ENCODE assay signal across 1 cellular context in the genomic region with DNA sequence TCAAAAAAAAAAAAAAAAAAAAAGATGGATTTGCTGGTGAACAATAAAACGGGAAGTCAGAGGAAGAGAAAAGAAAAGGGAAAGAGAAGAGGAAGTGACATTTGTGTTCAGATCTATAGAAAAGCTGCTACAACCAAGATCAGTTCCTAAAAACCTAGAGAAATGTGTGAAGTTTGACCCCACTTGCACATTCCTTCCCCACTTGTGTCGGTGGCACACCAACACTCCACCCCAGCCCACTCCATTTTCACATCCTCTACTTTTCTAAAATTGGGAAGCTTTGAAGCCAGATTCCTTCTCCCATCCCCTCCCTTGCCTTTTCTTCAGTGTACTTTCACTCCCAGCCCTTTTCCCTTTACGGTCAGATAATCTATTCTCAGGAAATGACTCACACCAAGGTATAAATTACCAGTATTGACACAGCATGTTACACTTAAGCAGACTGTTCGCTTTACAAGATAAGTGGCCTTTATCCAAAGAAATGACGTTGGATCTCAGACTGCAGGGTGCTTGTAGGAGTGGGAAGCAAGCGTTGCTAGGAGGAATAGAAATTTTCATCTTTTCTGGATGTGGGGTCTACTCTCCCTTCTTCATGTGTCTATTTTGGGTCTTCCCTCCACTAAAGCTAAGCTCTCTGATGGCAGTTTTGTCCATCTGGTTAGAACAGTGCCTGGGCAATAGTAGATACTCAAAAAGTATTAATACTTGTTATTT.
TF ChIP-seq lines count a peak whose summit lies in the region.

No MANE protein-coding gene starts in this region.

TF ChIP-seq in HepG2, 621 proteins besides CTCF, POLR2A, EP300 and RAD21 (continued from another document and continues in another):
- TF ChIP-seq, protein P1, sequence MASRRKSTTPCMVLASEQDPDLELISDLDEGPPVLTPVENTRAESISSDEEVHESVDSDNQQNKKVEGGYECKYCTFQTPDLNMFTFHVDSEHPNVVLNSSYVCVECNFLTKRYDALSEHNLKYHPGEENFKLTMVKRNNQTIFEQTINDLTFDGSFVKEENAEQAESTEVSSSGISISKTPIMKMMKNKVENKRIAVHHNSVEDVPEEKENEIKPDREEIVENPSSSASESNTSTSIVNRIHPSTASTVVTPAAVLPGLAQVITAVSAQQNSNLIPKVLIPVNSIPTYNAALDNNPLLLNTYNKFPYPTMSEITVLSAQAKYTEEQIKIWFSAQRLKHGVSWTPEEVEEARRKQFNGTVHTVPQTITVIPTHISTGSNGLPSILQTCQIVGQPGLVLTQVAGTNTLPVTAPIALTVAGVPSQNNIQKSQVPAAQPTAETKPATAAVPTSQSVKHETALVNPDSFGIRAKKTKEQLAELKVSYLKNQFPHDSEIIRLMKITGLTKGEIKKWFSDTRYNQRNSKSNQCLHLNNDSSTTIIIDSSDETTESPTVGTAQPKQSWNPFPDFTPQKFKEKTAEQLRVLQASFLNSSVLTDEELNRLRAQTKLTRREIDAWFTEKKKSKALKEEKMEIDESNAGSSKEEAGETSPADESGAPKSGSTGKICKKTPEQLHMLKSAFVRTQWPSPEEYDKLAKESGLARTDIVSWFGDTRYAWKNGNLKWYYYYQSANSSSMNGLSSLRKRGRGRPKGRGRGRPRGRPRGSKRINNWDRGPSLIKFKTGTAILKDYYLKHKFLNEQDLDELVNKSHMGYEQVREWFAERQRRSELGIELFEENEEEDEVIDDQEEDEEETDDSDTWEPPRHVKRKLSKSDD (CRISPR knock-in tag; IDR thresholded peaks at IDR 0.05; ENCODE audit: low read depth) = no peak
- TF ChIP-seq ZNF572 (CRISPR knock-in tag; IDR thresholded peaks at IDR 0.05) = no peak
- TF ChIP-seq, protein P2, sequence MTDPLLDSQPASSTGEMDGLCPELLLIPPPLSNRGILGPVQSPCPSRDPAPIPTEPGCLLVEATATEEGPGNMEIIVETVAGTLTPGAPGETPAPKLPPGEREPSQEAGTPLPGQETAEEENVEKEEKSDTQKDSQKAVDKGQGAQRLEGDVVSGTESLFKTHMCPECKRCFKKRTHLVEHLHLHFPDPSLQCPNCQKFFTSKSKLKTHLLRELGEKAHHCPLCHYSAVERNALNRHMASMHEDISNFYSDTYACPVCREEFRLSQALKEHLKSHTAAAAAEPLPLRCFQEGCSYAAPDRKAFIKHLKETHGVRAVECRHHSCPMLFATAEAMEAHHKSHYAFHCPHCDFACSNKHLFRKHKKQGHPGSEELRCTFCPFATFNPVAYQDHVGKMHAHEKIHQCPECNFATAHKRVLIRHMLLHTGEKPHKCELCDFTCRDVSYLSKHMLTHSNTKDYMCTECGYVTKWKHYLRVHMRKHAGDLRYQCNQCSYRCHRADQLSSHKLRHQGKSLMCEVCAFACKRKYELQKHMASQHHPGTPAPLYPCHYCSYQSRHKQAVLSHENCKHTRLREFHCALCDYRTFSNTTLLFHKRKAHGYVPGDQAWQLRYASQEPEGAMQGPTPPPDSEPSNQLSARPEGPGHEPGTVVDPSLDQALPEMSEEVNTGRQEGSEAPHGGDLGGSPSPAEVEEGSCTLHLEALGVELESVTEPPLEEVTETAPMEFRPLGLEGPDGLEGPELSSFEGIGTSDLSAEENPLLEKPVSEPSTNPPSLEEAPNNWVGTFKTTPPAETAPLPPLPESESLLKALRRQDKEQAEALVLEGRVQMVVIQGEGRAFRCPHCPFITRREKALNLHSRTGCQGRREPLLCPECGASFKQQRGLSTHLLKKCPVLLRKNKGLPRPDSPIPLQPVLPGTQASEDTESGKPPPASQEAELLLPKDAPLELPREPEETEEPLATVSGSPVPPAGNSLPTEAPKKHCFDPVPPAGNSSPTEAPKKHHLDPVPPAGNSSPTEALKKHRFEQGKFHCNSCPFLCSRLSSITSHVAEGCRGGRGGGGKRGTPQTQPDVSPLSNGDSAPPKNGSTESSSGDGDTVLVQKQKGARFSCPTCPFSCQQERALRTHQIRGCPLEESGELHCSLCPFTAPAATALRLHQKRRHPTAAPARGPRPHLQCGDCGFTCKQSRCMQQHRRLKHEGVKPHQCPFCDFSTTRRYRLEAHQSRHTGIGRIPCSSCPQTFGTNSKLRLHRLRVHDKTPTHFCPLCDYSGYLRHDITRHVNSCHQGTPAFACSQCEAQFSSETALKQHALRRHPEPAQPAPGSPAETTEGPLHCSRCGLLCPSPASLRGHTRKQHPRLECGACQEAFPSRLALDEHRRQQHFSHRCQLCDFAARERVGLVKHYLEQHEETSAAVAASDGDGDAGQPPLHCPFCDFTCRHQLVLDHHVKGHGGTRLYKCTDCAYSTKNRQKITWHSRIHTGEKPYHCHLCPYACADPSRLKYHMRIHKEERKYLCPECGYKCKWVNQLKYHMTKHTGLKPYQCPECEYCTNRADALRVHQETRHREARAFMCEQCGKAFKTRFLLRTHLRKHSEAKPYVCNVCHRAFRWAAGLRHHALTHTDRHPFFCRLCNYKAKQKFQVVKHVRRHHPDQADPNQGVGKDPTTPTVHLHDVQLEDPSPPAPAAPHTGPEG (CRISPR knock-in tag; IDR thresholded peaks at IDR 0.05) = no peak
- no peak for TF ChIP-seq SMARCE1 (IDR thresholded peaks at IDR 0.05; ENCODE audit: borderline replicate concordance)
- TF ChIP-seq, protein P3, sequence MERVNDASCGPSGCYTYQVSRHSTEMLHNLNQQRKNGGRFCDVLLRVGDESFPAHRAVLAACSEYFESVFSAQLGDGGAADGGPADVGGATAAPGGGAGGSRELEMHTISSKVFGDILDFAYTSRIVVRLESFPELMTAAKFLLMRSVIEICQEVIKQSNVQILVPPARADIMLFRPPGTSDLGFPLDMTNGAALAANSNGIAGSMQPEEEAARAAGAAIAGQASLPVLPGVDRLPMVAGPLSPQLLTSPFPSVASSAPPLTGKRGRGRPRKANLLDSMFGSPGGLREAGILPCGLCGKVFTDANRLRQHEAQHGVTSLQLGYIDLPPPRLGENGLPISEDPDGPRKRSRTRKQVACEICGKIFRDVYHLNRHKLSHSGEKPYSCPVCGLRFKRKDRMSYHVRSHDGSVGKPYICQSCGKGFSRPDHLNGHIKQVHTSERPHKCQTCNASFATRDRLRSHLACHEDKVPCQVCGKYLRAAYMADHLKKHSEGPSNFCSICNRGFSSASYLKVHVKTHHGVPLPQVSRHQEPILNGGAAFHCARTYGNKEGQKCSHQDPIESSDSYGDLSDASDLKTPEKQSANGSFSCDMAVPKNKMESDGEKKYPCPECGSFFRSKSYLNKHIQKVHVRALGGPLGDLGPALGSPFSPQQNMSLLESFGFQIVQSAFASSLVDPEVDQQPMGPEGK (CRISPR knock-in tag; IDR thresholded peaks at IDR 0.05) = peak; percentile 34; the same call in 1 of the 2 replicates
- TF ChIP-seq ZBTB49 (CRISPR knock-in tag; IDR thresholded peaks at IDR 0.05; ENCODE audit: borderline replicate concordance) = no peak
- no peak for TF ChIP-seq SMAD1 (CRISPR knock-in tag; IDR thresholded peaks at IDR 0.05; ENCODE audit: borderline replicate concordance, low read depth)
- TF ChIP-seq ZBTB8A (CRISPR knock-in tag; IDR thresholded peaks at IDR 0.05; ENCODE audit: borderline replicate concordance, low read depth) = no peak
- TF ChIP-seq FOSL2 (CRISPR knock-in tag; IDR thresholded peaks at IDR 0.05) = peak; percentile 99
- TF ChIP-seq, protein P4, sequence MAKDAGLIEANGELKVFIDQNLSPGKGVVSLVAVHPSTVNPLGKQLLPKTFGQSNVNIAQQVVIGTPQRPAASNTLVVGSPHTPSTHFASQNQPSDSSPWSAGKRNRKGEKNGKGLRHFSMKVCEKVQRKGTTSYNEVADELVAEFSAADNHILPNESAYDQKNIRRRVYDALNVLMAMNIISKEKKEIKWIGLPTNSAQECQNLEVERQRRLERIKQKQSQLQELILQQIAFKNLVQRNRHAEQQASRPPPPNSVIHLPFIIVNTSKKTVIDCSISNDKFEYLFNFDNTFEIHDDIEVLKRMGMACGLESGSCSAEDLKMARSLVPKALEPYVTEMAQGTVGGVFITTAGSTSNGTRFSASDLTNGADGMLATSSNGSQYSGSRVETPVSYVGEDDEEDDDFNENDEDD (CRISPR knock-in tag; IDR thresholded peaks at IDR 0.05; ENCODE audit: borderline replicate concordance) = no peak
- no peak for TF ChIP-seq ZNF569 (CRISPR knock-in tag; IDR thresholded peaks at IDR 0.05; ENCODE audit: borderline replicate concordance)
- TF ChIP-seq MED1 (CRISPR knock-in tag; IDR thresholded peaks at IDR 0.05) = peak; percentile 76
- no peak for TF ChIP-seq HOXA5 (CRISPR knock-in tag; IDR thresholded peaks at IDR 0.05)
- TF ChIP-seq ZNF660 (CRISPR knock-in tag; IDR thresholded peaks at IDR 0.05; ENCODE audit: borderline replicate concordance, low read depth) = no peak
- no peak for TF ChIP-seq RFX5 (IDR thresholded peaks at IDR 0.05; ENCODE audit: low read depth, low read length)
- TF ChIP-seq, protein P5, sequence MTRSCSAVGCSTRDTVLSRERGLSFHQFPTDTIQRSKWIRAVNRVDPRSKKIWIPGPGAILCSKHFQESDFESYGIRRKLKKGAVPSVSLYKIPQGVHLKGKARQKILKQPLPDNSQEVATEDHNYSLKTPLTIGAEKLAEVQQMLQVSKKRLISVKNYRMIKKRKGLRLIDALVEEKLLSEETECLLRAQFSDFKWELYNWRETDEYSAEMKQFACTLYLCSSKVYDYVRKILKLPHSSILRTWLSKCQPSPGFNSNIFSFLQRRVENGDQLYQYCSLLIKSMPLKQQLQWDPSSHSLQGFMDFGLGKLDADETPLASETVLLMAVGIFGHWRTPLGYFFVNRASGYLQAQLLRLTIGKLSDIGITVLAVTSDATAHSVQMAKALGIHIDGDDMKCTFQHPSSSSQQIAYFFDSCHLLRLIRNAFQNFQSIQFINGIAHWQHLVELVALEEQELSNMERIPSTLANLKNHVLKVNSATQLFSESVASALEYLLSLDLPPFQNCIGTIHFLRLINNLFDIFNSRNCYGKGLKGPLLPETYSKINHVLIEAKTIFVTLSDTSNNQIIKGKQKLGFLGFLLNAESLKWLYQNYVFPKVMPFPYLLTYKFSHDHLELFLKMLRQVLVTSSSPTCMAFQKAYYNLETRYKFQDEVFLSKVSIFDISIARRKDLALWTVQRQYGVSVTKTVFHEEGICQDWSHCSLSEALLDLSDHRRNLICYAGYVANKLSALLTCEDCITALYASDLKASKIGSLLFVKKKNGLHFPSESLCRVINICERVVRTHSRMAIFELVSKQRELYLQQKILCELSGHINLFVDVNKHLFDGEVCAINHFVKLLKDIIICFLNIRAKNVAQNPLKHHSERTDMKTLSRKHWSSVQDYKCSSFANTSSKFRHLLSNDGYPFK (CRISPR knock-in tag; IDR thresholded peaks at IDR 0.05; ENCODE audit: borderline replicate concordance) = no peak
- TF ChIP-seq ZNF777 (CRISPR knock-in tag; IDR thresholded peaks at IDR 0.05) = no peak
- TF ChIP-seq CREB1 (IDR thresholded peaks at IDR 0.05) = peak; percentile 46; the same call in 1 of the 2 replicates
- TF ChIP-seq CREB1 (CRISPR knock-in tag; IDR thresholded peaks at IDR 0.05) = peak; percentile 86
- TF ChIP-seq NFE2L1 (CRISPR knock-in tag; IDR thresholded peaks at IDR 0.05; ENCODE audit: borderline replicate concordance) = no peak
- TF ChIP-seq ZMYM2 (CRISPR knock-in tag; IDR thresholded peaks at IDR 0.05) = no peak
- no peak for TF ChIP-seq ZNF737 (CRISPR knock-in tag; IDR thresholded peaks at IDR 0.05; ENCODE audit: borderline replicate concordance)
- TF ChIP-seq NKX3-1 (CRISPR knock-in tag; IDR thresholded peaks at IDR 0.05) = no peak
- no peak for TF ChIP-seq ZNF543 (CRISPR knock-in tag; IDR thresholded peaks at IDR 0.05)
- no peak for TF ChIP-seq AGO1 (IDR thresholded peaks at IDR 0.05; ENCODE audit: low read depth, low read length, poor library complexity, severe bottlenecking)
- peak; percentile 98 for TF ChIP-seq GATAD2A (CRISPR knock-in tag; IDR thresholded peaks at IDR 0.05)
- TF ChIP-seq JUN (CRISPR knock-in tag; IDR thresholded peaks at IDR 0.05) = 0 out of 2 replicates have a peak, but pooled peaks have one; percentile 75
- TF ChIP-seq ZNF614 (CRISPR knock-in tag; IDR thresholded peaks at IDR 0.05; ENCODE audit: borderline replicate concordance) = 0 out of 2 replicates have a peak, but pooled peaks have one; percentile 36
- TF ChIP-seq ISL2 (CRISPR knock-in tag; IDR thresholded peaks at IDR 0.05) = peak; percentile 89
- no peak for TF ChIP-seq SP140L (CRISPR knock-in tag; IDR thresholded peaks at IDR 0.05; ENCODE audit: borderline replicate concordance)
- TF ChIP-seq NAIF1 (CRISPR knock-in tag; IDR thresholded peaks at IDR 0.05; ENCODE audit: borderline replicate concordance) = 0 out of 2 replicates have a peak, but pooled peaks have one; percentile 56
- TF ChIP-seq MXD1 (CRISPR knock-in tag; IDR thresholded peaks at IDR 0.05) = no peak
- no peak for TF ChIP-seq ZNF160 (CRISPR knock-in tag; IDR thresholded peaks at IDR 0.05)
- peak; percentile 46; the same call in 1 of the 2 replicates for TF ChIP-seq PHF21A (CRISPR knock-in tag; IDR thresholded peaks at IDR 0.05)
- TF ChIP-seq ZNF644 (CRISPR knock-in tag; IDR thresholded peaks at IDR 0.05; ENCODE audit: low read depth) = peak; percentile 68
- peak; percentile 65; the same call in 1 of the 2 replicates for TF ChIP-seq ZSCAN9 (CRISPR knock-in tag; IDR thresholded peaks at IDR 0.05; ENCODE audit: borderline replicate concordance)
- TF ChIP-seq, protein P6, sequence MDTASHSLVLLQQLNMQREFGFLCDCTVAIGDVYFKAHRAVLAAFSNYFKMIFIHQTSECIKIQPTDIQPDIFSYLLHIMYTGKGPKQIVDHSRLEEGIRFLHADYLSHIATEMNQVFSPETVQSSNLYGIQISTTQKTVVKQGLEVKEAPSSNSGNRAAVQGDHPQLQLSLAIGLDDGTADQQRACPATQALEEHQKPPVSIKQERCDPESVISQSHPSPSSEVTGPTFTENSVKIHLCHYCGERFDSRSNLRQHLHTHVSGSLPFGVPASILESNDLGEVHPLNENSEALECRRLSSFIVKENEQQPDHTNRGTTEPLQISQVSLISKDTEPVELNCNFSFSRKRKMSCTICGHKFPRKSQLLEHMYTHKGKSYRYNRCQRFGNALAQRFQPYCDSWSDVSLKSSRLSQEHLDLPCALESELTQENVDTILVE (CRISPR knock-in tag; IDR thresholded peaks at IDR 0.05) = peak; percentile 39; the same call in 1 of the 2 replicates
- no peak for TF ChIP-seq ZNF557 (CRISPR knock-in tag; IDR thresholded peaks at IDR 0.05)
- TF ChIP-seq TBX3 (IDR thresholded peaks at IDR 0.05; ENCODE audit: borderline replicate concordance) = no peak
